Comparison of ENCODE assay signal across 1 cellular context in genomic region chr1:8871539-8871935, GRCh38.
TF ChIP-seq lines count a peak whose summit lies in the region.

No MANE protein-coding gene starts in this region.

TF ChIP-seq in HCT116, 20 proteins besides CTCF, POLR2A, EP300 and RAD21 (continued from another document):
- TF ChIP-seq SIN3A (IDR thresholded peaks at IDR 0.05; ENCODE audit: low read depth) (no peak), EGR1 (IDR thresholded peaks at IDR 0.05; ENCODE audit: low read depth) (no peak)
